Comparison of ENCODE assay signal across 11 cellular contexts in the genomic region with DNA sequence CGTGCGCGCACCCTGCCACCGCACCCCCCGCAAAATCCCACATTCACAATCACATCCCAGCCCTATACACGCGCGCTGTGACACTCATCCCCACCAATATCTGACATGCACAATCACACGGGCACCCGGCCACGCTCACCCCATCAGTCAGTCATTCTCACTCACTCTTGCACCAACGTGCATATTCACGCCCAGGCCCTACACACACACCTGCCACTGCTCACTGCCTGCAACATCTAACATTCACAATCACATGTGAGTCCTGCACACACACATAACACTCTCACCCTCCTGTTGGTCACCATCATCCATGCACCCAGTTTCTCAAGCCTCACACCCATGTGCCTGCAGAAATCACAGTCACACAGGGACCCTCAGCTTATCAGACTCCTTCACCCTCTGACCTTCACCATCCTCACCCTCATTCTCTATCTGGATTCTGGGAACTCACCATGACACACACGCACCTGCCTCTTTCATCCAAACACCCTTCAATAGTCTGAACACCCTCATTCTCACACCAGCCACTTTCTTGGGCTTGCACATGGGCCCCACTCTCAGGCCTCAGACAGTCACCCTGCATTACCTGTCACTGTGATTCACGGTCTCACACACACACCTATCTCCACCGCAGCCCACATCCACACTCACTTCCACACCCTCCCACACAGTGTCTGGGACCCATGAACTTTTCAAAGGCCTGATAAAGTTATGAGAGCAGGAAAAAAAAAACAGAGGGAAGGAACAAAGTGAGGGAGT. TPM values are rescaled to one million over a fixed set of nuclear protein-coding genes. Genes with fewer than 3 reads are reported as not detected.
DNase-seq lines count a peak whose midpoint lies in the region; ATAC-seq, FAIRE-seq and TF ChIP-seq lines count a peak whose summit lies in the region.
"Had no signal": no experiment of that assay in that cellular context is flagged by ENCODE, and none has a peak within 500 bp of the region (broad histone marks: within the 10 kb centered on the region; RNA-seq: fewer than 3 reads in every experiment).

No MANE protein-coding gene starts in this region.

- TF ChIP-seq POLR2A in endothelial cell of umbilical vein (IDR thresholded peaks at IDR 0.05; ENCODE audit: low read depth, low read length) = no peak

- peaks cover 12% of the 10 kb centered on the region for H3K4me1 ChIP-seq in PC-9 (replicated peaks; ENCODE audit: insufficient read depth)
- H3K4me1 ChIP-seq in endothelial cell of umbilical vein (ENCODE audit: control insufficient read depth, extremely low read depth, insufficient read depth, low read length) = no peaks in the 10 kb centered on the region
- H3K4me1 ChIP-seq: SJCRH30 had no signal

- CTCF ChIA-PET in PC-9 (lab: Charles Lee) = no interaction called here
- CTCF ChIA-PET in endothelial cell of umbilical vein (lab: Charles Lee) = interaction anchor here (0.7 kb wide), 1 partner anchor 68 kb away, joined by 4 read pairs; no protein-coding TSS in a partner anchor

- POLR2A ChIA-PET in PC-9 (lab: Charles Lee; ENCODE audit: unreplicated experiment) (no interaction called here), endothelial cell of umbilical vein (lab: Charles Lee) (no interaction called here)

- dilution Hi-C loops in endothelial cell of umbilical vein (cut with MboI; ENCODE audit: extremely low pct_ligation_motif_present, low sequenced_read_pairs) = no loop called here

- H4K20me1 ChIP-seq in PC-9 (ENCODE audit: insufficient read depth) (no peaks in the 10 kb centered on the region), endothelial cell of umbilical vein (replicated peaks; ENCODE audit: control insufficient read depth, extremely low read depth, insufficient read depth, low read length) (no peaks in the 10 kb centered on the region)

- H3K9me2 ChIP-seq in PC-9 (ENCODE audit: insufficient read depth) = no peaks in the 10 kb centered on the region

- no peak for TF ChIP-seq CTCF in PC-9 (conservative IDR thresholded peaks at IDR 0.05)
- TF ChIP-seq CTCF in endothelial cell of umbilical vein (IDR thresholded peaks at IDR 0.05; ENCODE audit: extremely low read depth in 1 of 2, insufficient read depth in 1 of 2, low read depth in 1 of 2, low read length in 2 of 2) = no peak
- no peak for TF ChIP-seq CTCF in GM13977 (IDR thresholded peaks at IDR 0.05; ENCODE audit: extremely low read depth, insufficient read depth, missing control alignments)

- no TSS peak for BruUV-seq in PC-9 (replicated peaks; lab: Mats Ljungman, UMichigan)
- no TSS peak for BruUV-seq in endothelial cell of umbilical vein (replicated peaks; lab: Mats Ljungman, UMichigan)

- ATAC-seq in HG03159 (IDR thresholded peaks at IDR 0.05; ENCODE audit: unreplicated experiment) = no peak

- in situ Hi-C loops in GM13977 (cut with MboI; ENCODE audit: low pct_unique_long_range_greater_than_20kb, low sequenced_read_pairs, unreplicated experiment) = no loop called here

- H3K4me3 ChIP-seq in PC-9 = peak overlapping the region; percentile 42; the same call in 1 of the 2 replicates
- peak overlapping the region in 1 of 3 experiments; percentile 30 for H3K4me3 ChIP-seq in endothelial cell of umbilical vein (replicated peaks in 1 of 3; ENCODE audit: insufficient read depth in 1 of 3, low read depth in 1 of 3, low read length in 3 of 3)
- H3K4me3 ChIP-seq: SJCRH30 had no signal

- H3K27ac ChIP-seq in PC-9 (no peak overlapping the region), endothelial cell of umbilical vein (ENCODE audit: insufficient read depth, low read depth, low read length) (no peak overlapping the region)
- H3K27ac ChIP-seq: SJCRH30 had no signal

- H3K4me2 ChIP-seq in PC-9 (peak overlapping the region; percentile 51), endothelial cell of umbilical vein (ENCODE audit: insufficient read depth, low read length) (no peak overlapping the region)

- FAIRE-seq in endothelial cell of umbilical vein (lab: Jason Lieb, UNC) = peak; percentile 33

- peaks cover 40% of the 10 kb centered on the region for H3F3A ChIP-seq in PC-9 (ENCODE audit: insufficient read depth, low read depth)

- H2AFZ ChIP-seq in PC-9 = no peak overlapping the region; the same call in 1 of the 2 replicates
- H2AFZ ChIP-seq in endothelial cell of umbilical vein (ENCODE audit: low read depth, low read length) = no peak overlapping the region

- H3K9me1 ChIP-seq in endothelial cell of umbilical vein (replicated peaks; ENCODE audit: control insufficient read depth, extremely low read depth, insufficient read depth, low read length) = no peaks in the 10 kb centered on the region

- peak; percentile 20 for DNase-seq in NCI-H82 (lab: John Stamatoyannopoulos, UW)
- DNase-seq in NCI-H82 treated with DMSO at 0.1 percent for 48 hours (lab: John Stamatoyannopoulos, UW; ENCODE audit: unreplicated experiment) = no peak
- no peak for DNase-seq in PC-9
- peak; percentile 21 for DNase-seq in endothelial cell of umbilical vein (ENCODE audit: low read depth, low spot score)
- peak; percentile 57 for DNase-seq in retina
- no peak for DNase-seq in GOT3 (lab: John Stamatoyannopoulos, UW)
- no peak for DNase-seq in GM13977 (ENCODE audit: low spot score)
- DNase-seq: cortex of kidney, SJCRH30 had no signal

- H3K9me3 ChIP-seq in PC-9 (ENCODE audit: insufficient read depth, low read depth) (no peaks in the 10 kb centered on the region), endothelial cell of umbilical vein (replicated peaks; ENCODE audit: control insufficient read depth, insufficient read depth, low read length) (no peaks in the 10 kb centered on the region)
- H3K9me3 ChIP-seq: SJCRH30 had no signal

- no peaks in the 10 kb centered on the region for H3K27me3 ChIP-seq in PC-9 (ENCODE audit: insufficient read depth, low read depth)
- H3K27me3 ChIP-seq in endothelial cell of umbilical vein (ENCODE audit: control insufficient read depth in 2 of 2, insufficient read depth in 2 of 2, low read length in 2 of 2) = no peaks in the 10 kb centered on the region

- H3K36me3 ChIP-seq in PC-9 (ENCODE audit: low read depth) (no peaks in the 10 kb centered on the region), endothelial cell of umbilical vein (ENCODE audit: control insufficient read depth in 2 of 2, extremely low read depth in 1 of 2, insufficient read depth in 2 of 2, low read length in 2 of 2) (no peaks in the 10 kb centered on the region)
- H3K36me3 ChIP-seq: SJCRH30 had no signal

- intact Hi-C loops in PC-9 (cut with micrococcal nuclease; ENCODE audit: unreplicated experiment) = loop anchor here (5.0 kb wide), 1 partner anchor 127 kb away; no protein-coding TSS in a partner anchor
- intact Hi-C loops in endothelial cell of umbilical vein (cut with micrococcal nuclease) = loop anchor here (5.0 to 10.0 kb wide), 3 partner anchors 72 to 404 kb away; no protein-coding TSS in a partner anchor

- H3K79me2 ChIP-seq in PC-9 (ENCODE audit: low read depth) (peaks cover 20% of the 10 kb centered on the region), endothelial cell of umbilical vein (ENCODE audit: control insufficient read depth, insufficient read depth, low read length) (peaks cover 3% of the 10 kb centered on the region)

- no peak overlapping the region for H3K9ac ChIP-seq in endothelial cell of umbilical vein (replicated peaks; ENCODE audit: extremely low read depth, insufficient read depth, low read length)

TF ChIP-seq in endothelial cell of umbilical vein, 7 proteins besides CTCF, POLR2A, EP300 and RAD21:
- TF ChIP-seq GATA2 (IDR thresholded peaks at IDR 0.05; ENCODE audit: insufficient read depth, insufficient read length, low read depth, low read length) (no peak), MYC (IDR thresholded peaks at IDR 0.05; ENCODE audit: low read depth, low read length) (no peak), POLR2AphosphoS5 (IDR thresholded peaks at IDR 0.05; ENCODE audit: insufficient read depth, low read depth, low read length) (no peak), MAX (IDR thresholded peaks at IDR 0.05; ENCODE audit: insufficient read depth, insufficient read length) (no peak), FOS (IDR thresholded peaks at IDR 0.05; ENCODE audit: borderline replicate concordance, insufficient read depth, low read length) (no peak), EZH2 (IDR thresholded peaks at IDR 0.05; ENCODE audit: borderline replicate concordance, low read depth, low read length, severe bottlenecking) (no peak), JUN (IDR thresholded peaks at IDR 0.05; ENCODE audit: borderline replicate concordance, insufficient read depth, insufficient read length, low read depth) (no peak)

RNA-seq across cellular contexts. Expression of gene ATP9A, which starts 0.7 kb away (rescaled TPM):
- total RNA-seq in PC-9 (2021) (18.6 and 22.4 TPM in 2 replicates), endothelial cell of umbilical vein (35.2 and 41.5 TPM in 2 replicates)
- 18.5 and 20.9 TPM in 2 replicates for polyA plus RNA-seq in endothelial cell of umbilical vein
- polyA plus RNA-seq in endothelial cell of umbilical vein (2011; cell fraction: cytosol; rRNA removed) = 16.6 and 17.8 TPM in 2 replicates
- 25.9 and 26.1 TPM in 2 replicates for polyA plus RNA-seq in endothelial cell of umbilical vein (2011; cell fraction: nucleus; rRNA removed)
- polyA plus RNA-seq in endothelial cell of umbilical vein (2012) = 21.5 and 23.6 TPM in 2 replicates
- polyA minus RNA-seq in endothelial cell of umbilical vein = 85.7 and 89.7 TPM in 2 replicates
- polyA minus RNA-seq in endothelial cell of umbilical vein (2011; cell fraction: cytosol; rRNA and poly(A)+ RNA removed) = 12.4 TPM
- polyA minus RNA-seq in endothelial cell of umbilical vein (2011; cell fraction: nucleus; rRNA and poly(A)+ RNA removed) = 29.2 and 31.2 TPM in 2 replicates

RNA-seq across cellular contexts. Expression of gene SALL4, which starts 33.4 kb away (rescaled TPM):
- total RNA-seq in PC-9 (2021) (1.6 and 3.8 TPM in 2 replicates), endothelial cell of umbilical vein (1.4 and 1.9 TPM in 2 replicates)
- polyA plus RNA-seq in endothelial cell of umbilical vein = 0.67 and 1.3 TPM in 2 replicates
- 0.28 and 0.48 TPM in 2 replicates for polyA plus RNA-seq in endothelial cell of umbilical vein (2011; cell fraction: cytosol; rRNA removed)
- polyA plus RNA-seq in endothelial cell of umbilical vein (2011; cell fraction: nucleus; rRNA removed) = 6.5 and 6.8 TPM in 2 replicates
- polyA plus RNA-seq in endothelial cell of umbilical vein (2012) = 0.51 and 1.00 TPM in 2 replicates
- 0.98 and 3.3 TPM in 2 replicates for polyA minus RNA-seq in endothelial cell of umbilical vein
- 1.5 TPM for polyA minus RNA-seq in endothelial cell of umbilical vein (2011; cell fraction: cytosol; rRNA and poly(A)+ RNA removed)
- 1.4 and 2.7 TPM in 2 replicates for polyA minus RNA-seq in endothelial cell of umbilical vein (2011; cell fraction: nucleus; rRNA and poly(A)+ RNA removed)
- total RNA-seq: myocyte, SJCRH30 had no signal

Comparison
In these comparisons a context has a peak if more than half of its experiments do, and no peak if none do; other contexts are left out.
1. DNase-seq: peak in NCI-H82 (single experiment), endothelial cell of umbilical vein (single experiment) and retina (single experiment); none in NCI-H82 treated with DMSO at 0.1 percent for 48 hours (single experiment), PC-9 (0 of 2), GOT3 (single experiment) and GM13977 (single experiment).